In genomic region chr12:104055686-104056388, GRCh38 we compare ENCODE assay signal across 12 cellular contexts. TPM values are rescaled to one million over a fixed set of nuclear protein-coding genes. Genes with fewer than 3 reads are reported as not detected.
DNase-seq lines count a peak whose midpoint lies in the region; ATAC-seq, FAIRE-seq and TF ChIP-seq lines count a peak whose summit lies in the region.
"Had no signal": no experiment of that assay in that cellular context is flagged by ENCODE, and none has a peak within 500 bp of the region (broad histone marks: within the 10 kb centered on the region; RNA-seq: fewer than 3 reads in every experiment).

No MANE protein-coding gene starts in this region.

- H3K9me3 Mint-ChIP-seq in astrocyte (ENCODE audit: unreplicated experiment) = no peaks in the 10 kb centered on the region
- H3K9me3 Mint-ChIP-seq: HFFc6 had no signal

- peak; percentile 90 for ATAC-seq in left colon
- ATAC-seq in HG02798 (IDR thresholded peaks at IDR 0.05; ENCODE audit: poor library complexity, unreplicated experiment) = no peak

- peaks cover 5% of the 10 kb centered on the region for H3K4me1 Mint-ChIP-seq in astrocyte (ENCODE audit: low read depth, unreplicated experiment)

- H3K4me1 ChIP-seq in astrocyte (ENCODE audit: insufficient read depth, low read length) = no peaks in the 10 kb centered on the region

- H4K20me1 ChIP-seq in astrocyte (ENCODE audit: insufficient read depth, low read length) = no peaks in the 10 kb centered on the region

- H3K36me3 Mint-ChIP-seq in astrocyte (ENCODE audit: low read depth, unreplicated experiment) = no peaks in the 10 kb centered on the region

- no peaks in the 10 kb centered on the region for H3K9me3 ChIP-seq in astrocyte (ENCODE audit: insufficient read depth, low read depth, low read length)

- DNase-seq in AG08396 (ENCODE audit: low spot score) (peak; percentile 36), NCI-H2029 (lab: John Stamatoyannopoulos, UW) (peak; percentile 97), astrocyte (ENCODE audit: low read depth) (peak; percentile 42), left colon (peak; percentile 56 to 79), RCC 7860 (ENCODE audit: low spot score) (no peak), OCI-M1 (lab: John Stamatoyannopoulos, UW) (no peak), GM10266 (ENCODE audit: extremely low spot score) (no peak)
- DNase-seq: activated naive CD4-positive, alpha-beta T cell treated with anti-CD3 and anti-CD28 coated beads, Interleukin-2, amount 50 U/mL, for 16 hours; HFFc6; occipital lobe had no signal

- H3K27me3 Mint-ChIP-seq in astrocyte (ENCODE audit: low read depth, unreplicated experiment) = peaks cover 6% of the 10 kb centered on the region

- no peak overlapping the region for H3K9ac ChIP-seq in astrocyte (ENCODE audit: low read length)

- no peaks in the 10 kb centered on the region for H3K27me3 ChIP-seq in astrocyte (ENCODE audit: insufficient read depth, low read length)

- no peak overlapping the region for H3K4me3 Mint-ChIP-seq in astrocyte (ENCODE audit: unreplicated experiment)
- H3K4me3 Mint-ChIP-seq: HFFc6 had no signal

- FAIRE-seq in astrocyte (lab: Jason Lieb, UNC) = no peak
- no peak for FAIRE-seq in RCC 7860 (lab: Jason Lieb, UNC)
- FAIRE-seq: A204.1 had no signal

- H3K79me2 ChIP-seq in astrocyte (ENCODE audit: insufficient read depth, low read length) = no peaks in the 10 kb centered on the region

- H3K4me2 ChIP-seq in astrocyte (ENCODE audit: low read length) = no peak overlapping the region

- H3K27ac ChIP-seq in astrocyte (ENCODE audit: low read depth, low read length) = no peak overlapping the region

- TF ChIP-seq CTCF in astrocyte (IDR thresholded peaks at IDR 0.05; ENCODE audit: insufficient read depth, low read depth, low read length) (no peak), GM10266 (IDR thresholded peaks at IDR 0.05; ENCODE audit: control insufficient read depth, insufficient read depth, low read depth, missing control alignments) (no peak)

- no peak overlapping the region for H2AFZ ChIP-seq in astrocyte (ENCODE audit: low read depth, low read length)

- no peak overlapping the region for H3K4me3 ChIP-seq in astrocyte (ENCODE audit: insufficient read depth, low read depth, low read length)

- intact Hi-C loops in left colon (cut with DNase I, micrococcal nuclease) = no loop called here

- no peaks in the 10 kb centered on the region for H3K36me3 ChIP-seq in astrocyte (ENCODE audit: insufficient read depth, low read length)

- no peak overlapping the region for H3K27ac Mint-ChIP-seq in astrocyte (ENCODE audit: unreplicated experiment)
- H3K27ac Mint-ChIP-seq: HFFc6 had no signal

RNA-seq across cellular contexts. Expression of gene GLT8D2, which starts 5.8 kb away (rescaled TPM):
- total RNA-seq in astrocyte (11.1 and 12.2 TPM in 2 replicates), left colon (1 to 10 TPM; 1.9 to 5.0 TPM)

RNA-seq across cellular contexts. Expression of gene HCFC2, which starts 8.5 kb away (rescaled TPM):
- total RNA-seq in astrocyte (10.3 and 10.7 TPM in 2 replicates), left colon (10 to 100 TPM; 10.7 to 14.0 TPM)

Comparison
In these comparisons a context has a peak if more than half of its experiments do, and no peak if none do; other contexts are left out.
1. DNase-seq: peak in AG08396 (single experiment), NCI-H2029 (single experiment), astrocyte (single experiment) and left colon (2 of 2); none in RCC 7860 (single experiment), OCI-M1 (single experiment) and GM10266 (single experiment).